27 cellular contexts compared by ENCODE assay signal in genomic region chr9:110186254-110186653, GRCh38. TPM values are rescaled to one million over a fixed set of nuclear protein-coding genes. Genes with fewer than 3 reads are reported as not detected.
"Had no signal": no experiment of that assay in that cellular context is flagged by ENCODE, and none has a peak within 500 bp of the region (broad histone marks: within the 10 kb centered on the region; RNA-seq: fewer than 3 reads in every experiment).

No MANE protein-coding gene starts in this region.

- H3K27ac ChIP-seq: heart left ventricle, lower lobe of right lung, tibial artery had no signal

- FAIRE-seq: endothelial cell of umbilical vein, kidney, small intestine had no signal

- H3K36me3 Mint-ChIP-seq: stimulated activated effector memory CD8-positive, alpha-beta T cell treated with anti-CD3 and anti-CD28 coated beads, Interleukin-12 subunit alpha, Interleukin-12 subunit beta, amount 100 ng/mL, for 72 hours had no signal

- ATAC-seq: effector memory CD8-positive, alpha-beta T cell; left lobe of liver; lower lobe of right lung; sciatic nerve; stimulated activated effector memory CD8-positive, alpha-beta T cell treated with anti-CD3 and anti-CD28 coated beads, Interleukin-12 subunit alpha, Interleukin-12 subunit beta, amount 100 ng/mL, for 72 hours; stimulated activated naive CD8-positive, alpha-beta T cell treated with anti-CD3 and anti-CD28 coated beads, Interleukin-15, amount 100 ng/mL, for 72 hours had no signal

- H3K4me1 Mint-ChIP-seq: stimulated activated effector memory CD8-positive, alpha-beta T cell treated with anti-CD3 and anti-CD28 coated beads, Interleukin-12 subunit alpha, Interleukin-12 subunit beta, amount 100 ng/mL, for 72 hours; stimulated activated naive CD8-positive, alpha-beta T cell treated with anti-CD3 and anti-CD28 coated beads, Interleukin-15, amount 100 ng/mL, for 72 hours had no signal

- DNase-seq: activated CD4-positive, alpha-beta memory T cell treated with anti-CD3 and anti-CD28 coated beads, Interleukin-2, amount 10 ng/mL, durations not matched to agents 7 days and 5 days; activated CD4-positive, alpha-beta T cell treated with anti-CD3 and anti-CD28 coated beads, Interleukin-2, amount 10 ng/mL, durations not matched to agents 24 days and 14 days; activated CD4-positive, CD25-positive, alpha-beta regulatory T cell; activated effector memory CD4-positive, alpha-beta T cell treated with Interleukin-2 at 50 U/mL for 16 hours; activated naive CD4-positive, alpha-beta T cell treated with anti-CD3 and anti-CD28 coated beads for 36 hours; activated T-cell treated with anti-CD3 and anti-CD28 coated beads, Interleukin-2, amount 50 U/mL, for 72 hours; effector memory CD8-positive, alpha-beta T cell; heart left ventricle; kidney; lower lobe of right lung; naive B cell; posterior cingulate gyrus; small intestine; stimulated activated CD4-positive, alpha-beta T cell treated with anti-CD3 and anti-CD28 coated beads, Interleukin-2, amount 100 ng/mL, for 24 hours; stimulated activated naive CD8-positive, alpha-beta T cell treated with anti-CD3 and anti-CD28 coated beads, Interleukin-15, amount 100 ng/mL, for 72 hours; tibial artery had no signal

- H3K27ac Mint-ChIP-seq: activated CD4-positive, alpha-beta memory T cell treated with anti-CD3 and anti-CD28 coated beads, Interleukin-2, amount 10 ng/mL, durations not matched to agents 7 days and 5 days; activated CD4-positive, alpha-beta T cell treated with anti-CD3 and anti-CD28 coated beads, Interleukin-2, amount 10 ng/mL, durations not matched to agents 24 days and 14 days; activated naive CD4-positive, alpha-beta T cell treated with anti-CD3 and anti-CD28 coated beads for 36 hours; activated T-cell treated with anti-CD3 and anti-CD28 coated beads, Interleukin-2, amount 50 U/mL, for 72 hours; effector memory CD8-positive, alpha-beta T cell; stimulated activated effector memory CD8-positive, alpha-beta T cell treated with anti-CD3 and anti-CD28 coated beads, Interleukin-12 subunit alpha, Interleukin-12 subunit beta, amount 100 ng/mL, for 72 hours; stimulated activated naive CD8-positive, alpha-beta T cell treated with anti-CD3 and anti-CD28 coated beads, Interleukin-15, amount 100 ng/mL, for 72 hours; T-helper 1 cell treated with Interleukin-12 subunit alpha and Interleukin-12 subunit beta and Interleukin-4 antibody, amounts not matched to agents 30 μg/mL and 1 μg/mL, for 36 hours had no signal

- H3K4me3 ChIP-seq: heart left ventricle, lower lobe of right lung, tibial artery had no signal

- H3K4me3 Mint-ChIP-seq: activated CD4-positive, alpha-beta memory T cell treated with anti-CD3 and anti-CD28 coated beads, Interleukin-2, amount 10 ng/mL, durations not matched to agents 7 days and 5 days; activated CD4-positive, alpha-beta T cell treated with anti-CD3 and anti-CD28 coated beads, Interleukin-2, amount 10 ng/mL, durations not matched to agents 24 days and 14 days; activated naive CD4-positive, alpha-beta T cell treated with anti-CD3 and anti-CD28 coated beads for 36 hours; activated T-cell treated with anti-CD3 and anti-CD28 coated beads, Interleukin-2, amount 50 U/mL, for 72 hours; effector memory CD8-positive, alpha-beta T cell; neural crest cell; stimulated activated effector memory CD8-positive, alpha-beta T cell treated with anti-CD3 and anti-CD28 coated beads, Interleukin-12 subunit alpha, Interleukin-12 subunit beta, amount 100 ng/mL, for 72 hours; stimulated activated naive CD8-positive, alpha-beta T cell treated with anti-CD3 and anti-CD28 coated beads, Interleukin-15, amount 100 ng/mL, for 72 hours; T-helper 1 cell treated with Interleukin-12 subunit alpha and Interleukin-12 subunit beta and Interleukin-4 antibody, amounts not matched to agents 30 μg/mL and 1 μg/mL, for 36 hours had no signal

- H3K36me3 ChIP-seq: heart left ventricle, lower lobe of right lung, tibial artery had no signal

- H3K27me3 ChIP-seq: heart left ventricle, tibial artery had no signal

- H3K9me3 ChIP-seq: heart left ventricle, lower lobe of right lung, tibial artery had no signal

- H3K9me3 Mint-ChIP-seq: activated CD4-positive, alpha-beta memory T cell treated with anti-CD3 and anti-CD28 coated beads, Interleukin-2, amount 10 ng/mL, durations not matched to agents 7 days and 5 days; activated CD4-positive, alpha-beta T cell treated with anti-CD3 and anti-CD28 coated beads, Interleukin-2, amount 10 ng/mL, durations not matched to agents 24 days and 14 days; activated naive CD4-positive, alpha-beta T cell treated with anti-CD3 and anti-CD28 coated beads for 36 hours; activated T-cell treated with anti-CD3 and anti-CD28 coated beads, Interleukin-2, amount 50 U/mL, for 72 hours; effector memory CD8-positive, alpha-beta T cell; neural crest cell; stimulated activated effector memory CD8-positive, alpha-beta T cell treated with anti-CD3 and anti-CD28 coated beads, Interleukin-12 subunit alpha, Interleukin-12 subunit beta, amount 100 ng/mL, for 72 hours; T-helper 1 cell treated with Interleukin-12 subunit alpha and Interleukin-12 subunit beta and Interleukin-4 antibody, amounts not matched to agents 30 μg/mL and 1 μg/mL, for 36 hours had no signal

- H3K27me3 Mint-ChIP-seq: effector memory CD8-positive, alpha-beta T cell; naive B cell; stimulated activated naive CD8-positive, alpha-beta T cell treated with anti-CD3 and anti-CD28 coated beads, Interleukin-15, amount 100 ng/mL, for 72 hours had no signal

RNA-seq across cellular contexts. Expression of gene C9orf152, which starts 21.7 kb away (rescaled TPM):
- total RNA-seq: activated CD4-positive, alpha-beta memory T cell treated with anti-CD3 and anti-CD28 coated beads, Interleukin-2, amount 10 ng/mL, durations not matched to agents 7 days and 5 days; activated CD4-positive, alpha-beta T cell treated with anti-CD3 and anti-CD28 coated beads, Interleukin-2, amount 10 ng/mL, durations not matched to agents 24 days and 14 days; activated naive CD4-positive, alpha-beta T cell treated with anti-CD3 and anti-CD28 coated beads for 36 hours; activated T-cell treated with anti-CD3 and anti-CD28 coated beads, Interleukin-2, amount 50 U/mL, for 72 hours; cardiac septum; chondrocyte; dermis microvascular lymphatic vessel endothelial cell; endothelial cell of umbilical vein; heart left ventricle; mesenteric fat pad; neural crest cell; omental fat pad; sciatic nerve had no signal
- polyA plus RNA-seq: endothelial cell of umbilical vein, heart left ventricle had no signal
